20 cellular contexts compared by ENCODE assay signal in genomic region chr6:54353975-54354374, GRCh38.
DNase-seq lines count a peak whose midpoint lies in the region; ATAC-seq and TF ChIP-seq lines count a peak whose summit lies in the region.
"Had no signal": no experiment of that assay in that cellular context is flagged by ENCODE, and none has a peak within 500 bp of the region (broad histone marks: within the 10 kb centered on the region; RNA-seq: fewer than 3 reads in every experiment).

No MANE protein-coding gene starts in this region.

- no peaks in the 10 kb centered on the region for H3K27me3 ChIP-seq in ACC112 (ENCODE audit: insufficient read depth, low read length)

- H3K4me1 Mint-ChIP-seq in stimulated activated naive CD8-positive, alpha-beta T cell treated with anti-CD3 and anti-CD28 coated beads, Interleukin-15, amount 100 ng/mL, for 72 hours = no peaks in the 10 kb centered on the region
- H3K4me1 Mint-ChIP-seq: B cell had no signal

- no peaks in the 10 kb centered on the region for H3K36me3 ChIP-seq in ACC112 (ENCODE audit: insufficient read depth, low read length)

- no peak overlapping the region for H3K27ac ChIP-seq in ACC112 (ENCODE audit: low read depth, low read length)

- H2AFZ ChIP-seq in ACC112 (ENCODE audit: low read length, unreplicated experiment) = peak overlapping the region; percentile 58

- H3K79me2 ChIP-seq in ACC112 (ENCODE audit: control insufficient read depth, insufficient read depth, low read length, unreplicated experiment) = no peaks in the 10 kb centered on the region

- no peak for TF ChIP-seq CTCF in retinal pigment epithelial cell (conservative IDR thresholded peaks at IDR 0.05; ENCODE audit: low read depth, low read length)

- H3K4me3 ChIP-seq in ACC112 (ENCODE audit: low read depth, low read length) (no peak overlapping the region), retinal pigment epithelial cell (ENCODE audit: low read length) (no peak overlapping the region)
- H3K4me3 ChIP-seq: GM12878 had no signal

- no peak overlapping the region for H3K4me3 Mint-ChIP-seq in stimulated activated naive CD8-positive, alpha-beta T cell treated with anti-CD3 and anti-CD28 coated beads, Interleukin-15, amount 100 ng/mL, for 72 hours
- H3K4me3 Mint-ChIP-seq: B cell; CD4-positive, alpha-beta T cell; HFFc6 had no signal

- H3K4me1 ChIP-seq in ACC112 (ENCODE audit: control insufficient read depth, insufficient read depth, low read length, unreplicated experiment) = no peaks in the 10 kb centered on the region

- H3K27me3 Mint-ChIP-seq in stimulated activated naive CD8-positive, alpha-beta T cell treated with anti-CD3 and anti-CD28 coated beads, Interleukin-15, amount 100 ng/mL, for 72 hours = no peaks in the 10 kb centered on the region
- H3K27me3 Mint-ChIP-seq: B cell; CD4-positive, alpha-beta T cell had no signal

- no peak overlapping the region for H3K27ac Mint-ChIP-seq in stimulated activated naive CD8-positive, alpha-beta T cell treated with anti-CD3 and anti-CD28 coated beads, Interleukin-15, amount 100 ng/mL, for 72 hours
- H3K27ac Mint-ChIP-seq: B cell; CD4-positive, alpha-beta T cell; HFFc6 had no signal

- DNase-seq in NCI-H82 treated with DMSO at 0.1 percent for 48 hours (lab: John Stamatoyannopoulos, UW; ENCODE audit: unreplicated experiment) = peak; percentile 25
- DNase-seq in astrocyte of the hippocampus (ENCODE audit: low read depth, low spot score) = peak; percentile 10
- peak; percentile 79 for DNase-seq in retinal pigment epithelial cell (ENCODE audit: low read depth)
- DNase-seq in NCI-H1436 (lab: John Stamatoyannopoulos, UW) = no peak
- no peak for DNase-seq in stimulated activated naive CD8-positive, alpha-beta T cell treated with anti-CD3 and anti-CD28 coated beads, Interleukin-15, amount 100 ng/mL, for 72 hours
- DNase-seq: 8988T; ACHN; C1 segment of cervical spinal cord; Calu3; CD4-positive, alpha-beta T cell; DMS 273 treated with DMSO at 0.1 percent for 48 hours; DMS79; HCEC 1CT; HFFc6; IMR-90; KBM-7 had no signal

- H3K9me3 Mint-ChIP-seq in stimulated activated naive CD8-positive, alpha-beta T cell treated with anti-CD3 and anti-CD28 coated beads, Interleukin-15, amount 100 ng/mL, for 72 hours = peaks cover 8 to 15% of the 10 kb centered on the region in 2 donors
- H3K9me3 Mint-ChIP-seq: CD4-positive, alpha-beta T cell; HFFc6 had no signal

- ATAC-seq in stimulated activated naive CD8-positive, alpha-beta T cell treated with anti-CD3 and anti-CD28 coated beads, Interleukin-15, amount 100 ng/mL, for 72 hours = no peak
- no peak for ATAC-seq in HG03108 (IDR thresholded peaks at IDR 0.05; ENCODE audit: unreplicated experiment)
- ATAC-seq: GM12878 had no signal

Comparison
In these comparisons a context has a peak if more than half of its experiments do, and no peak if none do; other contexts are left out.
1. DNase-seq: peak in NCI-H82 treated with DMSO at 0.1 percent for 48 hours (single experiment), astrocyte of the hippocampus (single experiment) and retinal pigment epithelial cell (single experiment); none in NCI-H1436 (single experiment) and stimulated activated naive CD8-positive, alpha-beta T cell treated with anti-CD3 and anti-CD28 coated beads, Interleukin-15, amount 100 ng/mL, for 72 hours (0 of 2).